In genomic region chr22:35352214-35353111, GRCh38 we compare ENCODE assay signal across 1 cellular context.
TF ChIP-seq lines count a peak whose summit lies in the region.

No MANE protein-coding gene starts in this region.

TF ChIP-seq in GM23338, 12 proteins besides CTCF, POLR2A, EP300 and RAD21 (continued from another document):
- TF ChIP-seq, protein P1, sequence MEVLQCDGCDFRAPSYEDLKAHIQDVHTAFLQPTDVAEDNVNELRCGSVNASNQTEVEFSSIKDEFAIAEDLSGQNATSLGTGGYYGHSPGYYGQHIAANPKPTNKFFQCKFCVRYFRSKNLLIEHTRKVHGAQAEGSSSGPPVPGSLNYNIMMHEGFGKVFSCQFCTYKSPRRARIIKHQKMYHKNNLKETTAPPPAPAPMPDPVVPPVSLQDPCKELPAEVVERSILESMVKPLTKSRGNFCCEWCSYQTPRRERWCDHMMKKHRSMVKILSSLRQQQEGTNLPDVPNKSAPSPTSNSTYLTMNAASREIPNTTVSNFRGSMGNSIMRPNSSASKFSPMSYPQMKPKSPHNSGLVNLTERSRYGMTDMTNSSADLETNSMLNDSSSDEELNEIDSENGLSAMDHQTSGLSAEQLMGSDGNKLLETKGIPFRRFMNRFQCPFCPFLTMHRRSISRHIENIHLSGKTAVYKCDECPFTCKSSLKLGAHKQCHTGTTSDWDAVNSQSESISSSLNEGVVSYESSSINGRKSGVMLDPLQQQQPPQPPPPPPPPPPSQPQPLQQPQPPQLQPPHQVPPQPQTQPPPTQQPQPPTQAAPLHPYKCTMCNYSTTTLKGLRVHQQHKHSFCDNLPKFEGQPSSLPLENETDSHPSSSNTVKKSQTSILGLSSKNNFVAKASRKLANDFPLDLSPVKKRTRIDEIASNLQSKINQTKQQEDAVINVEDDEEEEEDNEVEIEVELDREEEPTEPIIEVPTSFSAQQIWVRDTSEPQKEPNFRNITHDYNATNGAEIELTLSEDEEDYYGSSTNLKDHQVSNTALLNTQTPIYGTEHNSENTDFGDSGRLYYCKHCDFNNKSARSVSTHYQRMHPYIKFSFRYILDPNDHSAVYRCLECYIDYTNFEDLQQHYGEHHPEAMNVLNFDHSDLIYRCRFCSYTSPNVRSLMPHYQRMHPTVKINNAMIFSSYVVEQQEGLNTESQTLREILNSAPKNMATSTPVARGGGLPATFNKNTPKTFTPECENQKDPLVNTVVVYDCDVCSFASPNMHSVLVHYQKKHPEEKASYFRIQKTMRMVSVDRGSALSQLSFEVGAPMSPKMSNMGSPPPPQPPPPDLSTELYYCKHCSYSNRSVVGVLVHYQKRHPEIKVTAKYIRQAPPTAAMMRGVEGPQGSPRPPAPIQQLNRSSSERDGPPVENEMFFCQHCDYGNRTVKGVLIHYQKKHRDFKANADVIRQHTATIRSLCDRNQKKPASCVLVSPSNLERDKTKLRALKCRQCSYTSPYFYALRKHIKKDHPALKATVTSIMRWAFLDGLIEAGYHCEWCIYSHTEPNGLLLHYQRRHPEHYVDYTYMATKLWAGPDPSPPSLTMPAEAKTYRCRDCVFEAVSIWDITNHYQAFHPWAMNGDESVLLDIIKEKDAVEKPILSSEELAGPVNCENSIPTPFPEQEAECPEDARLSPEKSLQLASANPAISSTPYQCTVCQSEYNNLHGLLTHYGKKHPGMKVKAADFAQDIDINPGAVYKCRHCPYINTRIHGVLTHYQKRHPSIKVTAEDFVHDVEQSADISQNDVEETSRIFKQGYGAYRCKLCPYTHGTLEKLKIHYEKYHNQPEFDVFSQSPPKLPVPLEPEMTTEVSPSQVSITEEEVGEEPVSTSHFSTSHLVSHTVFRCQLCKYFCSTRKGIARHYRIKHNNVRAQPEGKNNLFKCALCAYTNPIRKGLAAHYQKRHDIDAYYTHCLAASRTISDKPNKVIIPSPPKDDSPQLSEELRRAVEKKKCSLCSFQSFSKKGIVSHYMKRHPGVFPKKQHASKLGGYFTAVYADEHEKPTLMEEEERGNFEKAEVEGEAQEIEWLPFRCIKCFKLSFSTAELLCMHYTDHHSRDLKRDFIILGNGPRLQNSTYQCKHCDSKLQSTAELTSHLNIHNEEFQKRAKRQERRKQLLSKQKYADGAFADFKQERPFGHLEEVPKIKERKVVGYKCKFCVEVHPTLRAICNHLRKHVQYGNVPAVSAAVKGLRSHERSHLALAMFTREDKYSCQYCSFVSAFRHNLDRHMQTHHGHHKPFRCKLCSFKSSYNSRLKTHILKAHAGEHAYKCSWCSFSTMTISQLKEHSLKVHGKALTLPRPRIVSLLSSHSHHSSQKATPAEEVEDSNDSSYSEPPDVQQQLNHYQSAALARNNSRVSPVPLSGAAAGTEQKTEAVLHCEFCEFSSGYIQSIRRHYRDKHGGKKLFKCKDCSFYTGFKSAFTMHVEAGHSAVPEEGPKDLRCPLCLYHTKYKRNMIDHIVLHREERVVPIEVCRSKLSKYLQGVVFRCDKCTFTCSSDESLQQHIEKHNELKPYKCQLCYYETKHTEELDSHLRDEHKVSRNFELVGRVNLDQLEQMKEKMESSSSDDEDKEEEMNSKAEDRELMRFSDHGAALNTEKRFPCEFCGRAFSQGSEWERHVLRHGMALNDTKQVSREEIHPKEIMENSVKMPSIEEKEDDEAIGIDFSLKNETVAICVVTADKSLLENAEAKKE (CRISPR knock-in tag; IDR thresholded peaks at IDR 0.05): no peak
- TF ChIP-seq JUNB (IDR thresholded peaks at IDR 0.05; ENCODE audit: unreplicated experiment): no peak
- no peak for TF ChIP-seq ZNF114 (CRISPR knock-in tag; IDR thresholded peaks at IDR 0.05)
- no peak for TF ChIP-seq REST (IDR thresholded peaks at IDR 0.05; ENCODE audit: unreplicated experiment)
- no peak for TF ChIP-seq NANOG (IDR thresholded peaks at IDR 0.05; ENCODE audit: borderline replicate concordance)
